ENCODE assay signal across 1 cellular context in the genomic region with DNA sequence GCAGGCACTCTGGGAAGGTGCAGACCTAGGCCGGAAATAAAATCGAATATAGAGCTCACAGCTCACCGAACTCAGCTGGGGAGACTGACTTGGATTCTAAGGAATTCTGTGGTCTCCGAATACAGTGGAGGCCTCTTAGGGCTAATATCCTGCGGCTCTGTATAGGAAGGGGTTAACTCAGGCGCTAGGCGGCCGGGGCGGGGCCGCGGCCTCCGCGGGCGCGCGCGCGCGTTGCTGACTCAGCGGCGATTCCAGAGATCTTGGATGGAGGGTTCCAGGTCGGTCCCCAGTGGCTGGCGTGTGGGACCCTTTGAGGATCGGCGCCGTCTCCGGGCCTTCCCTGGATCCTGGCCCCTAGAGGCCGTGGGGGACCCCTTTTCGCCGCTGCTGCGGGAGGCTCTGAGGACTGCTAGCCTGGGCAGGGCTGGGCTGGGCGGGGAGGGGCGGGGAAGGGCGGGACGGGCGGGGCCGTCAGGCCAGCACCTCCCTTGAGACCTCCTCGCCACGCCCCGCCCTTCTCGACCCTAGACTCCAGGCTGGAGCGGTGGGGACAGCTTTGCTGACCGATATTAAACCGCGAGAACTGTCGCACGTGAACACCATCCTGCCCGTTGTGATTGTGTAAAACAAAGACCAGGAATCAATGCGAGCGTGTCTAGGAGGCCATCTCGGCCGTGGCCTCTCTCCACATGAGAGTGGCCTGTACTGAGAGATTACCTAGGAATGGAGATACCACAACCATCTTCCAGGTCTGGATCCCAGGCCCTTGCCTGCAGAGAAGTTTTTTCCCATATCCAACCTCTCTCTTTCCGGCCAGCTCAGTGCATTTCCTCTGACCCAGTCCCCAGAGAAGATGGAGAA.
A peak's percentile ranks its signal among the peaks of the same experiment; 100 is the strongest.
TF ChIP-seq lines count a peak whose summit lies in the region.

No MANE protein-coding gene starts in this region.

TF ChIP-seq in WTC11, 78 proteins besides CTCF, POLR2A, EP300 and RAD21 (continued from another document):
- TF ChIP-seq E2F1 (CRISPR knock-in tag; IDR thresholded peaks at IDR 0.05) (no peak), ZNF263 (CRISPR knock-in tag; IDR thresholded peaks at IDR 0.05; ENCODE audit: low read depth) (no peak), ARID4B (CRISPR knock-in tag; IDR thresholded peaks at IDR 0.05; ENCODE audit: borderline replicate concordance) (peak; percentile 40; the same call in 1 of the 2 replicates), SP1 (CRISPR knock-in tag; conservative IDR thresholded peaks at IDR 0.05) (peak; percentile 61), E2F5 (CRISPR knock-in tag; IDR thresholded peaks at IDR 0.05) (peak; percentile 23; the same call in 1 of the 2 replicates), JUN (CRISPR knock-in tag; IDR thresholded peaks at IDR 0.05) (no peak), NFYB (CRISPR knock-in tag; conservative IDR thresholded peaks at IDR 0.05; ENCODE audit: low read depth) (no peak), GABPB1 (CRISPR knock-in tag; IDR thresholded peaks at IDR 0.05) (peak; percentile 57)
